7 cellular contexts compared by ENCODE assay signal in genomic region chr9:40289999-40290398, GRCh38.
DNase-seq lines count a peak whose midpoint lies in the region; ATAC-seq, FAIRE-seq and TF ChIP-seq lines count a peak whose summit lies in the region.
"Not testable (repeated sequence)": the region's sequence is repeated elsewhere in the genome, so short reads cannot be mapped to it uniquely, and the experiment has no call there.

No MANE protein-coding gene starts in this region.

- H3K27me3 ChIP-seq in gastrocnemius medialis, upper lobe of right lung: not testable (repeated sequence)

- peak; percentile 14 for DNase-seq in CD14-positive monocyte (ENCODE audit: low spot score)
- peak; percentile 41 for DNase-seq in activated CD8-positive, alpha-beta memory T cell treated with anti-CD3 and anti-CD28 coated beads for 24 hours
- peak; percentile 8 for DNase-seq in Right ventricle myocardium superior
- peak; percentile 21 for DNase-seq in kidney
- peak; percentile 77 for DNase-seq in mesenteric fat pad (ENCODE audit: low spot score)
- DNase-seq in gastrocnemius medialis, result peak; percentile 1 to 2
- DNase-seq in upper lobe of right lung, result peak; percentile 29

- in situ Hi-C loops in gastrocnemius medialis (cut with MboI; ENCODE audit: low sequenced_read_pairs in 4 of 4), result not testable (repeated sequence)

- not testable (repeated sequence) for H3K4me1 Mint-ChIP-seq in CD14-positive monocyte

- H3K9me3 ChIP-seq in kidney (ENCODE audit: control insufficient read depth in 1 of 2, low read length in 2 of 2); gastrocnemius medialis; upper lobe of right lung: not testable (repeated sequence)

- H3K4me3 Mint-ChIP-seq in CD14-positive monocyte, result not testable (repeated sequence)

- H3K36me3 ChIP-seq in kidney (ENCODE audit: control insufficient read depth in 1 of 2, insufficient read depth in 2 of 2, low read length in 2 of 2); gastrocnemius medialis; upper lobe of right lung: not testable (repeated sequence)

- intact Hi-C loops in CD14-positive monocyte (cut with micrococcal nuclease); Right ventricle myocardium superior (cut with DNase I); kidney (cut with DNase I); gastrocnemius medialis (cut with DNase I; ENCODE audit: low total_unique reads); upper lobe of right lung (cut with DNase I): not testable (repeated sequence)

- not testable (repeated sequence) for H3K4me3 ChIP-seq in kidney (ENCODE audit: low read length in 2 of 2); gastrocnemius medialis; upper lobe of right lung

- not testable (repeated sequence) for FAIRE-seq in kidney (lab: Jason Lieb, UNC)

- H3K36me3 Mint-ChIP-seq in CD14-positive monocyte, result not testable (repeated sequence)

- not testable (repeated sequence) for ATAC-seq in Right ventricle myocardium superior (ENCODE audit: poor library complexity); gastrocnemius medialis; upper lobe of right lung

- H3K4me1 ChIP-seq in kidney (ENCODE audit: control insufficient read depth in 1 of 2, insufficient read depth in 1 of 2, low read depth in 1 of 2, low read length in 2 of 2); gastrocnemius medialis; upper lobe of right lung: not testable (repeated sequence)

- not testable (repeated sequence) for H3K27ac Mint-ChIP-seq in CD14-positive monocyte

- not testable (repeated sequence) for TF ChIP-seq POLR2A in gastrocnemius medialis (IDR thresholded peaks at IDR 0.05)

- not testable (repeated sequence) for H3K27me3 Mint-ChIP-seq in CD14-positive monocyte (ENCODE audit: low read depth in 3 of 3)

- not testable (repeated sequence) for H3K9me3 Mint-ChIP-seq in CD14-positive monocyte

- not testable (repeated sequence) for TF ChIP-seq CTCF in CD14-positive monocyte (IDR thresholded peaks at IDR 0.05); kidney (IDR thresholded peaks at IDR 0.05; ENCODE audit: borderline replicate concordance, extremely low read depth, insufficient read depth); gastrocnemius medialis (IDR thresholded peaks at IDR 0.05 in 4 of 5, conservative IDR thresholded peaks at IDR 0.05 in 1 of 5); upper lobe of right lung (IDR thresholded peaks at IDR 0.05)

- H3K9ac ChIP-seq in kidney (ENCODE audit: low read length in 2 of 2), result not testable (repeated sequence)

- H3K27ac ChIP-seq in kidney (ENCODE audit: low read depth in 2 of 2, low read length in 2 of 2); gastrocnemius medialis; upper lobe of right lung: not testable (repeated sequence)

Comparison
In these comparisons a context has a peak if more than half of its experiments do, and no peak if none do; other contexts are left out.
1. DNase-seq: peak in every context shown above with its lines; median percentile 77 in mesenteric fat pad; 41 in activated CD8-positive, alpha-beta memory T cell treated with anti-CD3 and anti-CD28 coated beads for 24 hours; 29 in upper lobe of right lung; 21 in kidney; 14 in CD14-positive monocyte; 8 in Right ventricle myocardium superior; 2 in gastrocnemius medialis.